ENCODE assay signal across 24 cellular contexts in genomic region chr6:102204336-102204735, GRCh38.
"Had no signal": no experiment of that assay in that cellular context is flagged by ENCODE, and none has a peak within 500 bp of the region (broad histone marks: within the 10 kb centered on the region; RNA-seq: fewer than 3 reads in every experiment).

No MANE protein-coding gene starts in this region.

- H3K4me3 ChIP-seq: gastrocnemius medialis, suprapubic skin, tibial artery had no signal

- H3K27me3 ChIP-seq: brain microvascular endothelial cell, gastrocnemius medialis, suprapubic skin, tibial artery had no signal

- H3K27ac ChIP-seq: brain microvascular endothelial cell, gastrocnemius medialis, parathyroid adenoma, suprapubic skin, tibial artery, WERI-Rb-1 had no signal

- H3K36me3 ChIP-seq: brain microvascular endothelial cell, gastrocnemius medialis, suprapubic skin, tibial artery, WERI-Rb-1 had no signal

- ATAC-seq: activated CD4-positive, CD25-positive, alpha-beta regulatory T cell treated with anti-CD3 and anti-CD28 coated beads, Interleukin-2, amount 50 U/mL, for 24 hours; gastrocnemius medialis; left ventricle myocardium superior; naive thymus-derived CD4-positive, alpha-beta T cell; right cardiac atrium had no signal

- DNase-seq: activated CD4-positive, alpha-beta memory T cell treated with anti-CD3 and anti-CD28 coated beads for 36 hours; activated CD4-positive, alpha-beta T cell treated with anti-CD3 and anti-CD28 coated beads for 48 hours; activated CD8-positive, alpha-beta memory T cell treated with anti-CD3 and anti-CD28 coated beads, Interleukin-2, amount 50 U/mL, for 4 hours; activated effector memory CD4-positive, alpha-beta T cell treated with anti-CD3 and anti-CD28 coated beads, Interleukin-2, amount 50 U/mL, for 16 hours; activated naive CD4-positive, alpha-beta T cell treated with anti-CD3 and anti-CD28 coated beads for 36 hours; activated naive CD8-positive, alpha-beta T cell treated with anti-CD3 and anti-CD28 coated beads for 36 hours; activated T-cell treated with anti-CD3 and anti-CD28 coated beads, Interleukin-2, amount 50 U/mL, for 1 hour; brain microvascular endothelial cell; central memory CD4-positive, alpha-beta T cell; effector CD4-positive, alpha-beta T cell; gastrocnemius medialis; glutamatergic neuron; left ventricle myocardium superior; midbrain; naive thymus-derived CD4-positive, alpha-beta T cell; right cardiac atrium; stimulated activated CD4-positive, alpha-beta T cell treated with anti-CD3 and anti-CD28 coated beads, Interleukin-15, amount 100 ng/mL, for 24 hours; stimulated activated CD4-positive, alpha-beta T cell treated with anti-CD3 and anti-CD28 coated beads, Interleukin-2, amount 100 ng/mL, for 24 hours; stimulated activated naive CD4-positive, alpha-beta T cell; tibial artery; WERI-Rb-1 had no signal

- H3K9ac ChIP-seq: parathyroid adenoma had no signal

- H3K79me2 ChIP-seq: parathyroid adenoma had no signal

- H3K4me1 ChIP-seq: gastrocnemius medialis, parathyroid adenoma, suprapubic skin, tibial artery had no signal
